ENCODE assay signal across 34 cellular contexts in genomic region chr11:12941671-12942070, GRCh38.
"Had no signal": no experiment of that assay in that cellular context is flagged by ENCODE, and none has a peak within 500 bp of the region (broad histone marks: within the 10 kb centered on the region; RNA-seq: fewer than 3 reads in every experiment).

No MANE protein-coding gene starts in this region.

- DNase-seq: activated B cell treated with CpG ODN at 0.5 μM for 24 hours; activated CD4-positive, alpha-beta memory T cell treated with anti-CD3 and anti-CD28 coated beads, Interleukin-2, amount 10 ng/mL, durations not matched to agents 7 days and 5 days; activated CD4-positive, alpha-beta T cell treated with anti-CD3 and anti-CD28 coated beads for 4 hours; activated CD4-positive, alpha-beta T cell treated with anti-CD3 and anti-CD28 coated beads, Interleukin-2, amount 50 U/mL, for 1 hour; activated CD4-positive, CD25-positive, alpha-beta regulatory T cell treated with anti-CD3 and anti-CD28 coated beads, Interleukin-2, amount 50 U/mL, for 72 hours; activated CD8-positive, alpha-beta memory T cell treated with anti-CD3 and anti-CD28 coated beads for 24 hours; activated CD8-positive, alpha-beta memory T cell treated with anti-CD3 and anti-CD28 coated beads, Interleukin-2, amount 10 ng/mL, durations not matched to agents 7 days and 5 days; activated CD8-positive, alpha-beta memory T cell treated with anti-CD3 and anti-CD28 coated beads, Interleukin-2, amount 50 U/mL, for 48 hours; activated effector memory CD4-positive, alpha-beta T cell treated with Interleukin-2 at 50 U/mL for 16 hours; activated naive CD4-positive, alpha-beta T cell treated with anti-CD3 and anti-CD28 coated beads, Interleukin-2, amount 10 ng/mL, durations not matched to agents 7 days and 5 days; activated naive CD8-positive, alpha-beta T cell treated with anti-CD3 and anti-CD28 coated beads, Interleukin-2, amount 50 U/mL, for 24 hours; activated T-cell treated with anti-CD3 and anti-CD28 coated beads, Interleukin-2, amount 50 U/mL, for 48 hours; cerebellar nuclear complex; NCI-H1092; NCI-H1417; NCI-H146; NCI-H187; NCI-H2029 treated with DMSO at 0.1 percent for 48 hours; NCI-H2107; NCI-H2171; NCI-H510A; NCI-H526; NCI-H748 treated with DMSO at 0.1 percent for 48 hours; NK-92 treated with Interleukin-12 subunit alpha and Interleukin-12 subunit beta, amount 100 ng/mL, for 24 hours; PC-9; SIG-M5; T-cell; T-helper 17 cell had no signal

- H2AFZ ChIP-seq: PC-9 had no signal

- FAIRE-seq: bronchial epithelial cell, K562 had no signal

- H3K4me3 ChIP-seq: K562, PC-9 had no signal

- H3K4me2 ChIP-seq: PC-9 had no signal

- H3K27ac ChIP-seq: PC-9, RWPE1, VCaP had no signal

- ATAC-seq: activated CD8-positive, alpha-beta memory T cell treated with anti-CD3 and anti-CD28 coated beads, Interleukin-2, amount 10 ng/mL, durations not matched to agents 7 days and 5 days; activated naive CD8-positive, alpha-beta T cell treated with anti-CD3 and anti-CD28 coated beads, Interleukin-2, amount 50 U/mL, for 24 hours; K562; Right ventricle myocardium inferior; SK-N-SH treated with all-trans-retinoic acid at 6 μM for 48 hours; T-cell; T-helper 17 cell had no signal
